ENCODE assay signal across 21 cellular contexts in the genomic region with DNA sequence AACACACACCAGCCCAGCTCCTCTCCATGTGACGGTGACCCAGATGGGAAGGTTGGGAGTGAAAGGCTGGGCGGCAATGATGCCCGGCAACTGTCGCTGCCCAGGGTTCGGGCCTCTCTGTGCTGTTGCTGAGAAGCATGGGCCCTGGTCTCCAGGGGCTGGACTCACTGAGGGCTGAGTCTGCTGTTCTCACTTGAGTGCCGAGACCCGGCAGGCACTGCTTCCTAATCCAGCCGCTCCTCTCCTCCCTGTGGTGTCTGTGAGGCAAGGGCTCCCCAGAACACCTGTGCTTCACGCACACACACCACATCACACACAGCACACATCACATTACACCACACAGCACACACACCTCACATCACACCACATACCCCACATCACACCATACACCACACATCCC.
"Had no signal": no experiment of that assay in that cellular context is flagged by ENCODE, and none has a peak within 500 bp of the region (broad histone marks: within the 10 kb centered on the region; RNA-seq: fewer than 3 reads in every experiment).

No MANE protein-coding gene starts in this region.

- H3K27ac ChIP-seq: epithelial cell of prostate, left lung, lower lobe of right lung, pancreas, psoas muscle, upper lobe of left lung, vagina had no signal

- H3K4me2 ChIP-seq: smooth muscle cell had no signal

- H3K36me3 ChIP-seq: left lung, lower lobe of right lung, pancreas, right atrium auricular region, upper lobe of left lung, vagina had no signal

- DNase-seq: activated B cell treated with CpG ODN at 0.5 μM for 24 hours; activated CD4-positive, alpha-beta T cell treated with anti-CD3 and anti-CD28 coated beads for 36 hours; activated CD8-positive, alpha-beta memory T cell treated with anti-CD3 and anti-CD28 coated beads, Interleukin-2, amount 10 ng/mL, durations not matched to agents 7 days and 5 days; activated CD8-positive, alpha-beta T cell treated with anti-CD3 and anti-CD28 coated beads, Interleukin-2, amount 10 ng/mL, durations not matched to agents 7 days and 5 days; activated naive CD4-positive, alpha-beta T cell; activated T-cell treated with anti-CD3 and anti-CD28 coated beads, Interleukin-2, amount 50 U/mL, for 72 hours; effector CD8-positive, alpha-beta T cell; left lung; lower lobe of right lung; nephron progenitor cell; pancreas; psoas muscle; stimulated activated CD4-positive, alpha-beta T cell treated with anti-CD3 and anti-CD28 coated beads, Interleukin-1b, Interleukin-23, amount 100 ng/mL, for 48 hours; stimulated activated CD4-positive, alpha-beta T cell treated with anti-CD3 and anti-CD28 coated beads, Interleukin-4, amount 100 ng/mL, for 4 hours; stimulated activated CD8-positive, alpha-beta memory T cell treated with anti-CD3 and anti-CD28 coated beads, Interleukin-4, amount 100 ng/mL, for 48 hours; stimulated activated naive CD8-positive, alpha-beta T cell treated with anti-CD3 and anti-CD28 coated beads, Interleukin-15, amount 100 ng/mL, for 72 hours; upper lobe of left lung had no signal

- H3K4me1 ChIP-seq: vagina had no signal

- H3K27me3 ChIP-seq: pancreas, right atrium auricular region, upper lobe of left lung, vagina had no signal

- H3K9me3 ChIP-seq: left lung, lower lobe of right lung, pancreas, psoas muscle, right atrium auricular region, upper lobe of left lung, vagina had no signal

- H3K4me3 ChIP-seq: left lung, lower lobe of right lung, pancreas, psoas muscle, right atrium auricular region, smooth muscle cell, upper lobe of left lung, vagina had no signal
